In genomic region chr1:17425806-17426205, GRCh38 we compare ENCODE assay signal across 19 cellular contexts. TPM values are rescaled to one million over a fixed set of nuclear protein-coding genes. Genes with fewer than 3 reads are reported as not detected.
"Had no signal": no experiment of that assay in that cellular context is flagged by ENCODE, and none has a peak within 500 bp of the region (broad histone marks: within the 10 kb centered on the region; RNA-seq: fewer than 3 reads in every experiment).

No MANE protein-coding gene starts in this region.

- H3K4me2 ChIP-seq: SK-N-SH had no signal

- H3K27ac ChIP-seq: left ventricle myocardium inferior had no signal

- FAIRE-seq: keratinocyte had no signal

- H3K9ac ChIP-seq: SK-N-SH had no signal

- H3K4me3 ChIP-seq: left ventricle myocardium inferior, transverse colon had no signal

- H3K9me3 ChIP-seq: left ventricle myocardium inferior, SK-N-SH, transverse colon had no signal

- ATAC-seq: activated naive CD8-positive, alpha-beta T cell treated with anti-CD3 and anti-CD28 coated beads, Interleukin-2, amount 50 U/mL, for 24 hours had no signal

- H3K27ac Mint-ChIP-seq: activated CD4-positive, alpha-beta T cell treated with anti-CD3 and anti-CD28 coated beads, Interleukin-2, amount 10 ng/mL, durations not matched to agents 7 days and 5 days; activated naive CD8-positive, alpha-beta T cell treated with anti-CD3 and anti-CD28 coated beads, Interleukin-2, amount 50 U/mL, for 24 hours had no signal

- H3K9me3 Mint-ChIP-seq: activated B cell treated with CpG ODN at 0.5 μM for 24 hours; activated CD4-positive, alpha-beta T cell treated with anti-CD3 and anti-CD28 coated beads, Interleukin-2, amount 10 ng/mL, durations not matched to agents 7 days and 5 days; activated naive CD8-positive, alpha-beta T cell treated with anti-CD3 and anti-CD28 coated beads, Interleukin-2, amount 50 U/mL, for 24 hours; memory B cell had no signal

- DNase-seq: activated B cell treated with CpG ODN at 0.5 μM for 24 hours; activated CD4-positive, alpha-beta T cell treated with anti-CD3 and anti-CD28 coated beads, Interleukin-2, amount 10 ng/mL, durations not matched to agents 7 days and 5 days; activated gamma-delta T cell treated with Interleukin-2 at 50 U/mL for 16 hours; activated naive CD8-positive, alpha-beta T cell treated with anti-CD3 and anti-CD28 coated beads, Interleukin-2, amount 50 U/mL, for 24 hours; activated T-cell treated with anti-CD3 and anti-CD28 coated beads, Interleukin-2, amount 50 U/mL, for 1 hour; central memory CD4-positive, alpha-beta T cell; cortex of kidney; left ventricle myocardium inferior; SK-N-SH; stimulated activated CD4-positive, alpha-beta T cell treated with anti-CD3 and anti-CD28 coated beads, Interleukin-15, amount 100 ng/mL, for 24 hours; stimulated activated CD4-positive, alpha-beta T cell treated with anti-CD3 and anti-CD28 coated beads, Interleukin-4, amount 100 ng/mL, for 4 hours; substantia nigra; transverse colon had no signal

- H3K4me3 Mint-ChIP-seq: activated B cell treated with CpG ODN at 0.5 μM for 24 hours; activated CD4-positive, alpha-beta T cell treated with anti-CD3 and anti-CD28 coated beads, Interleukin-2, amount 10 ng/mL, durations not matched to agents 7 days and 5 days; activated naive CD8-positive, alpha-beta T cell treated with anti-CD3 and anti-CD28 coated beads, Interleukin-2, amount 50 U/mL, for 24 hours; memory B cell had no signal

- H3K27me3 ChIP-seq: transverse colon had no signal

- H3K27me3 Mint-ChIP-seq: activated B cell treated with CpG ODN at 0.5 μM for 24 hours; activated CD4-positive, alpha-beta T cell treated with anti-CD3 and anti-CD28 coated beads, Interleukin-2, amount 10 ng/mL, durations not matched to agents 7 days and 5 days; activated naive CD8-positive, alpha-beta T cell treated with anti-CD3 and anti-CD28 coated beads, Interleukin-2, amount 50 U/mL, for 24 hours; memory B cell had no signal

RNA-seq across cellular contexts. Expression of gene PADI6, which starts 53.8 kb away (rescaled TPM):
- total RNA-seq: activated B cell treated with CpG ODN at 0.5 μM for 24 hours; epithelial cell of proximal tubule; left ventricle myocardium inferior; osteocyte; T-helper 1 cell treated with Interleukin-12 subunit alpha and Interleukin-12 subunit beta and Interleukin-4 antibody, amounts not matched to agents 30 ng/mL and 1 ng/mL, for 36 hours; transverse colon had no signal
- polyA plus RNA-seq: keratinocyte, neural cell, SK-N-SH had no signal
